ENCODE assay signal across 17 cellular contexts in the genomic region with DNA sequence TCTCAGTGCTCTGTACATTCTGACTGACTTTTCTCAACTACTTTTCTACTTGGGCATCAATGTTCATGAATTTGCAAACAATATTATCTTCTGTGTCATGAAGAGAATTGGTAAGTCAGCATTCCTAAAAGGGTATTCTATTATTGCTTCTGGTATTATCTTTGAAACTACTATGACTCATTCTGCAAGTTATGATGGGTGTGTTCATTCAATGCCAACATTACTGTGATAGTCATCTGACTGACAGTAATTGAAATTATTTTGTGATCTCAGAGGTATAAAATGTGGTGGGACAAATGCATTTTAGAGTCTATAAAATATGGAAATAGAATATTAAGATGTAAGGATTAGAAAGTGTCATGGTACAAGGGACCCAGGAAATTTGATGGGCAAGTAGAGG.
DNase-seq lines count a peak whose midpoint lies in the region; ATAC-seq, FAIRE-seq and TF ChIP-seq lines count a peak whose summit lies in the region.
"Had no signal": no experiment of that assay in that cellular context is flagged by ENCODE, and none has a peak within 500 bp of the region (broad histone marks: within the 10 kb centered on the region; RNA-seq: fewer than 3 reads in every experiment).

No MANE protein-coding gene starts in this region.

- no peaks in the 10 kb centered on the region for H3K27me3 Mint-ChIP-seq in osteocyte (ENCODE audit: unreplicated experiment)
- H3K27me3 Mint-ChIP-seq: CD4-positive, alpha-beta memory T cell had no signal

- ATAC-seq in SK-N-SH treated with all-trans-retinoic acid at 6 μM for 48 hours, result no peak
- ATAC-seq in activated CD4-positive, CD25-positive, alpha-beta regulatory T cell treated with anti-CD3 and anti-CD28 coated beads, Interleukin-2, amount 50 U/mL, for 24 hours, result no peak

- dilution Hi-C loops in keratinocyte (cut with MboI; ENCODE audit: extremely low pct_ligation_motif_present, low sequenced_read_pairs), result no loop called here

- no peaks in the 10 kb centered on the region for H3F3A ChIP-seq in SK-N-SH (replicated peaks; ENCODE audit: insufficient read depth)

- H3K4me1 ChIP-seq in SK-N-SH (ENCODE audit: control insufficient read depth in 1 of 2, insufficient read depth in 2 of 2, low read depth in 1 of 2, low read length in 1 of 2) (peaks cover 0 to 7% of the 10 kb centered on the region in 2 experiments; a peak in 2 of 4 replicates), keratinocyte (ENCODE audit: control insufficient read depth, extremely low read depth, insufficient read depth, low read length) (peaks cover 9% of the 10 kb centered on the region), Peyer's patch (no peaks in the 10 kb centered on the region)
- H3K4me1 ChIP-seq: HAP-1 had no signal

- CTCF ChIA-PET in SK-N-SH (lab: Yijun Ruan, JAX), result no interaction called here

- no peak overlapping the region for H3K4me3 ChIP-seq in SK-N-SH (ENCODE audit: low read depth in 2 of 2, low read length in 1 of 2)
- no peak overlapping the region for H3K4me3 ChIP-seq in keratinocyte (ENCODE audit: control insufficient read depth in 2 of 3, extremely low read depth in 1 of 3, insufficient read depth in 2 of 3, low read depth in 1 of 3, low read length in 3 of 3)
- H3K4me3 ChIP-seq in Peyer's patch, result no peak overlapping the region
- H3K4me3 ChIP-seq: HAP-1 had no signal

- H3K9me2 ChIP-seq in SK-N-SH, result no peaks in the 10 kb centered on the region

- H3K36me3 ChIP-seq in SK-N-SH (replicated peaks in 1 of 2; ENCODE audit: control insufficient read depth in 1 of 2, insufficient read depth in 2 of 2, low read length in 1 of 2) (no peaks in the 10 kb centered on the region), keratinocyte (ENCODE audit: control insufficient read depth in 2 of 2, extremely low read depth in 1 of 2, insufficient read depth in 2 of 2, low read length in 2 of 2) (no peaks in the 10 kb centered on the region), Peyer's patch (no peaks in the 10 kb centered on the region)
- H3K36me3 ChIP-seq: HAP-1 had no signal

- no peaks in the 10 kb centered on the region for H3K79me2 ChIP-seq in SK-N-SH (ENCODE audit: insufficient read depth)
- no peaks in the 10 kb centered on the region for H3K79me2 ChIP-seq in keratinocyte (ENCODE audit: control insufficient read depth, insufficient read depth, low read length)

- POLR2A ChIA-PET in SK-N-SH (lab: Yijun Ruan, JAX), result no interaction called here

- peak; percentile 90 for FAIRE-seq in keratinocyte (lab: Jason Lieb, UNC)

- no peak for DNase-seq in SK-N-SH
- DNase-seq in astrocyte of the hippocampus (ENCODE audit: low read depth, low spot score), result peak; percentile 1
- no peak for DNase-seq in keratinocyte (ENCODE audit: low read depth, low spot score)
- DNase-seq in Peyer's patch, result no peak
- no peak for DNase-seq in osteocyte (ENCODE audit: extremely low spot score, unreplicated experiment)
- DNase-seq in GM19240 (ENCODE audit: insufficient read length, low spot score), result no peak
- DNase-seq: 8988T; Calu3; CD4-positive, alpha-beta memory T cell; NCI-H1417 treated with DMSO at 0.1 percent for 48 hours; NCI-H2029; NCI-H2171; NCI-H748 treated with DMSO at 0.1 percent for 48 hours; Right ventricle myocardium superior had no signal

- no peaks in the 10 kb centered on the region for H3K4me1 Mint-ChIP-seq in osteocyte (ENCODE audit: unreplicated experiment)
- H3K4me1 Mint-ChIP-seq: CD4-positive, alpha-beta memory T cell had no signal

- no peaks in the 10 kb centered on the region for H3K9me3 ChIP-seq in SK-N-SH
- no peaks in the 10 kb centered on the region for H3K9me3 ChIP-seq in keratinocyte (ENCODE audit: control insufficient read depth, low read depth, low read length)
- no peaks in the 10 kb centered on the region for H3K9me3 ChIP-seq in Peyer's patch
- H3K9me3 ChIP-seq: HAP-1 had no signal

- TF ChIP-seq CTCF in SK-N-SH (IDR thresholded peaks at IDR 0.05) (no peak), keratinocyte (optimal IDR thresholded peaks at IDR 0.05 in 1 of 3, IDR thresholded peaks at IDR 0.05 in 1 of 3, conservative IDR thresholded peaks at IDR 0.05 in 1 of 3; ENCODE audit: extremely low read depth in 1 of 3, insufficient read depth in 2 of 3, low read length in 3 of 3) (no peak), Peyer's patch (IDR thresholded peaks at IDR 0.05) (no peak), osteocyte (IDR thresholded peaks at IDR 0.05) (no peak)

- H3K9me1 ChIP-seq in keratinocyte (ENCODE audit: control insufficient read depth, extremely low read depth, insufficient read depth, low read length), result no peaks in the 10 kb centered on the region

- no peak overlapping the region for H3K4me3 Mint-ChIP-seq in osteocyte (ENCODE audit: unreplicated experiment)
- H3K4me3 Mint-ChIP-seq: CD4-positive, alpha-beta memory T cell had no signal

- H3K27ac ChIP-seq in SK-N-SH (ENCODE audit: low read depth in 2 of 2, low read length in 1 of 2) (no peak overlapping the region), keratinocyte (ENCODE audit: control insufficient read depth, insufficient read depth, low read length) (peak overlapping the region; percentile 27), Peyer's patch (no peak overlapping the region)

- TF ChIP-seq RAD21 in SK-N-SH (IDR thresholded peaks at IDR 0.05; ENCODE audit: low read length), result no peak

- no peaks in the 10 kb centered on the region for H3K27me3 ChIP-seq in SK-N-SH (ENCODE audit: insufficient read depth)
- no peaks in the 10 kb centered on the region for H3K27me3 ChIP-seq in keratinocyte (ENCODE audit: control insufficient read depth, extremely low read depth, insufficient read depth, low read length)
- no peaks in the 10 kb centered on the region for H3K27me3 ChIP-seq in Peyer's patch

- H2AFZ ChIP-seq in SK-N-SH (ENCODE audit: low read depth), result no peak overlapping the region
- no peak overlapping the region for H2AFZ ChIP-seq in keratinocyte (ENCODE audit: control insufficient read depth, low read length)

- H3K9me3 Mint-ChIP-seq in osteocyte (ENCODE audit: unreplicated experiment), result peaks cover 24% of the 10 kb centered on the region

- H3K9ac ChIP-seq in SK-N-SH (no peak overlapping the region), keratinocyte (ENCODE audit: control insufficient read depth, extremely low read depth, insufficient read depth, low read length) (no peak overlapping the region)

- TF ChIP-seq EP300 in SK-N-SH (IDR thresholded peaks at IDR 0.05; ENCODE audit: borderline replicate concordance in 1 of 2, low read depth in 1 of 2, low read length in 1 of 2), result no peak

- no peak for TF ChIP-seq POLR2A in Peyer's patch (IDR thresholded peaks at IDR 0.05)

- H3K36me3 Mint-ChIP-seq in osteocyte (ENCODE audit: unreplicated experiment), result no peaks in the 10 kb centered on the region
- H3K36me3 Mint-ChIP-seq: CD4-positive, alpha-beta memory T cell had no signal

- H4K20me1 ChIP-seq in SK-N-SH (ENCODE audit: insufficient read depth) (no peaks in the 10 kb centered on the region), keratinocyte (ENCODE audit: control insufficient read depth, extremely low read depth, insufficient read depth, low read length) (no peaks in the 10 kb centered on the region)

- no peak overlapping the region for H3K27ac Mint-ChIP-seq in osteocyte (ENCODE audit: unreplicated experiment)
- H3K27ac Mint-ChIP-seq: CD4-positive, alpha-beta memory T cell had no signal

- H3K4me2 ChIP-seq in SK-N-SH, result no peak overlapping the region
- H3K4me2 ChIP-seq in keratinocyte (ENCODE audit: control insufficient read depth, extremely low read depth, insufficient read depth, low read depth, low read length), result peak overlapping the region; percentile 6

TF ChIP-seq in SK-N-SH treated with all-trans-retinoic acid at 6 μM for 48 hours, 23 proteins besides CTCF, POLR2A, EP300 and RAD21:
- TF ChIP-seq ISL1 (CRISPR knock-in tag; IDR thresholded peaks at IDR 0.05) (peak; percentile 96), PPARA (CRISPR knock-in tag; IDR thresholded peaks at IDR 0.05; ENCODE audit: borderline replicate concordance) (no peak)
- TF ChIP-seq, protein P1, sequence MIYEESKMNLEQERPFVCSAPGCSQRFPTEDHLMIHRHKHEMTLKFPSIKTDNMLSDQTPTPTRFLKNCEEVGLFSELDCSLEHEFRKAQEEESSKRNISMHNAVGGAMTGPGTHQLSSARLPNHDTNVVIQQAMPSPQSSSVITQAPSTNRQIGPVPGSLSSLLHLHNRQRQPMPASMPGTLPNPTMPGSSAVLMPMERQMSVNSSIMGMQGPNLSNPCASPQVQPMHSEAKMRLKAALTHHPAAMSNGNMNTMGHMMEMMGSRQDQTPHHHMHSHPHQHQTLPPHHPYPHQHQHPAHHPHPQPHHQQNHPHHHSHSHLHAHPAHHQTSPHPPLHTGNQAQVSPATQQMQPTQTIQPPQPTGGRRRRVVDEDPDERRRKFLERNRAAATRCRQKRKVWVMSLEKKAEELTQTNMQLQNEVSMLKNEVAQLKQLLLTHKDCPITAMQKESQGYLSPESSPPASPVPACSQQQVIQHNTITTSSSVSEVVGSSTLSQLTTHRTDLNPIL (CRISPR knock-in tag; IDR thresholded peaks at IDR 0.05; ENCODE audit: low read depth), result peak; percentile 96

TF ChIP-seq in SK-N-SH, 30 proteins besides CTCF, POLR2A, EP300 and RAD21:
- no peak for TF ChIP-seq NFIC (IDR thresholded peaks at IDR 0.05; ENCODE audit: borderline replicate concordance)
- TF ChIP-seq CHD2 (IDR thresholded peaks at IDR 0.05; ENCODE audit: low read length, partially characterized antibody), result no peak
- no peak for TF ChIP-seq SMC3 (IDR thresholded peaks at IDR 0.05; ENCODE audit: low read depth, low read length)
- TF ChIP-seq TEAD4 (IDR thresholded peaks at IDR 0.05; ENCODE audit: borderline replicate concordance, insufficient read depth), result no peak
- TF ChIP-seq, protein P2, sequence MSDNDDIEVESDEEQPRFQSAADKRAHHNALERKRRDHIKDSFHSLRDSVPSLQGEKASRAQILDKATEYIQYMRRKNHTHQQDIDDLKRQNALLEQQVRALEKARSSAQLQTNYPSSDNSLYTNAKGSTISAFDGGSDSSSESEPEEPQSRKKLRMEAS (IDR thresholded peaks at IDR 0.05; ENCODE audit: low read depth), result no peak
- no peak for TF ChIP-seq ELF1 (IDR thresholded peaks at IDR 0.05)
- TF ChIP-seq SIN3A (IDR thresholded peaks at IDR 0.05; ENCODE audit: borderline replicate concordance, low read depth, low read length), result no peak
